15 cellular contexts compared by ENCODE assay signal in genomic region chr1:25428475-25429166, GRCh38. TPM values are rescaled to one million over a fixed set of nuclear protein-coding genes. Genes with fewer than 3 reads are reported as not detected.
A peak's percentile ranks its signal among the peaks of the same experiment; 100 is the strongest.
DNase-seq lines count a peak whose midpoint lies in the region; ATAC-seq and TF ChIP-seq lines count a peak whose summit lies in the region.
"Had no signal": no experiment of that assay in that cellular context is flagged by ENCODE, and none has a peak within 500 bp of the region (broad histone marks: within the 10 kb centered on the region; RNA-seq: fewer than 3 reads in every experiment).

No MANE protein-coding gene starts in this region.

- no peak for ATAC-seq in activated naive CD8-positive, alpha-beta T cell treated with anti-CD3 and anti-CD28 coated beads, Interleukin-2, amount 10 ng/mL, durations not matched to agents 7 days and 5 days (ENCODE audit: low read depth)
- no peak for ATAC-seq in GM19023 (IDR thresholded peaks at IDR 0.05; ENCODE audit: unreplicated experiment)
- ATAC-seq: left colon had no signal

- no peak for DNase-seq in T-helper 2 cell treated with Interferon-gamma antibody and Interleukin-4, amounts not matched to agents 5 μg/mL and 100 μg/mL, for 36 hours (ENCODE audit: low spot score)
- DNase-seq in T-helper 2 cell (no peak), Karpas-422 (peak; percentile 26), neural crest cell (ENCODE audit: low read depth, low spot score) (no peak), GM13977 (ENCODE audit: low spot score) (no peak), NCI-H1436 (lab: John Stamatoyannopoulos, UW) (no peak)
- no peak for DNase-seq in activated naive CD8-positive, alpha-beta T cell treated with anti-CD3 and anti-CD28 coated beads, Interleukin-2, amount 10 ng/mL, durations not matched to agents 7 days and 5 days
- DNase-seq: 8988T; Calu3; left colon; NCI-H2171; SJCRH30; stimulated activated CD4-positive, alpha-beta T cell treated with anti-CD3 and anti-CD28 coated beads, Interleukin-2, amount 100 ng/mL, for 48 hours had no signal

- no peaks in the 10 kb centered on the region; the same call in 1 of the 2 replicates for H4K20me1 ChIP-seq in Karpas-422 (ENCODE audit: insufficient read depth, low read depth, low read length)

- no peaks in the 10 kb centered on the region for H3K9me3 Mint-ChIP-seq in T-helper 2 cell treated with Interferon-gamma antibody and Interleukin-4, amounts not matched to agents 5 μg/mL and 100 μg/mL, for 36 hours
- H3K9me3 Mint-ChIP-seq in activated naive CD8-positive, alpha-beta T cell treated with anti-CD3 and anti-CD28 coated beads, Interleukin-2, amount 10 ng/mL, durations not matched to agents 7 days and 5 days: no peaks in the 10 kb centered on the region
- H3K9me3 Mint-ChIP-seq in neural crest cell: no peaks in the 10 kb centered on the region

- no peaks in the 10 kb centered on the region for H3K9me2 ChIP-seq in Karpas-422 (replicated peaks; ENCODE audit: insufficient read depth, low read length)

- peaks cover 23% of the 10 kb centered on the region for H3K79me2 ChIP-seq in Karpas-422 (ENCODE audit: low read length)

- no peak overlapping the region for H3K9ac ChIP-seq in Karpas-422 (ENCODE audit: low read length)

- peaks cover 27% of the 10 kb centered on the region for H3K4me1 Mint-ChIP-seq in T-helper 2 cell treated with Interferon-gamma antibody and Interleukin-4, amounts not matched to agents 5 μg/mL and 100 μg/mL, for 36 hours (ENCODE audit: low read depth)
- H3K4me1 Mint-ChIP-seq in activated naive CD8-positive, alpha-beta T cell treated with anti-CD3 and anti-CD28 coated beads, Interleukin-2, amount 10 ng/mL, durations not matched to agents 7 days and 5 days: peaks cover 25% of the 10 kb centered on the region
- peaks cover 33% of the 10 kb centered on the region for H3K4me1 Mint-ChIP-seq in neural crest cell

- no peak overlapping the region for H3K27ac Mint-ChIP-seq in T-helper 2 cell treated with Interferon-gamma antibody and Interleukin-4, amounts not matched to agents 5 μg/mL and 100 μg/mL, for 36 hours
- peak overlapping the region; percentile 65 for H3K27ac Mint-ChIP-seq in activated naive CD8-positive, alpha-beta T cell treated with anti-CD3 and anti-CD28 coated beads, Interleukin-2, amount 10 ng/mL, durations not matched to agents 7 days and 5 days
- H3K27ac Mint-ChIP-seq in neural crest cell (ENCODE audit: unreplicated experiment): no peak overlapping the region

- peaks cover 8% of the 10 kb centered on the region for H3K36me3 Mint-ChIP-seq in T-helper 2 cell treated with Interferon-gamma antibody and Interleukin-4, amounts not matched to agents 5 μg/mL and 100 μg/mL, for 36 hours (ENCODE audit: low read depth)
- peaks cover 3% of the 10 kb centered on the region for H3K36me3 Mint-ChIP-seq in activated naive CD8-positive, alpha-beta T cell treated with anti-CD3 and anti-CD28 coated beads, Interleukin-2, amount 10 ng/mL, durations not matched to agents 7 days and 5 days
- no peaks in the 10 kb centered on the region for H3K36me3 Mint-ChIP-seq in neural crest cell (ENCODE audit: low read depth)

- in situ Hi-C loops in GM13977 (cut with MboI; ENCODE audit: low pct_unique_long_range_greater_than_20kb, low sequenced_read_pairs, unreplicated experiment): no loop called here

- H3K27me3 ChIP-seq in Karpas-422 (ENCODE audit: low read length): no peaks in the 10 kb centered on the region
- H3K27me3 ChIP-seq: right atrium auricular region, SJCRH30 had no signal

- no peak overlapping the region for H3K27ac ChIP-seq in Karpas-422 (ENCODE audit: low read length)
- H3K27ac ChIP-seq: right atrium auricular region, SJCRH30 had no signal

- H3K4me2 ChIP-seq in Karpas-422 (ENCODE audit: low read depth, low read length, poor library complexity, severe bottlenecking): peak overlapping the region; percentile 88

- H2AFZ ChIP-seq in Karpas-422 (ENCODE audit: low read length): no peak overlapping the region

- H3K36me3 ChIP-seq in Karpas-422 (ENCODE audit: insufficient read depth, low read length): peaks cover 7% of the 10 kb centered on the region; the same call in 1 of the 2 replicates
- H3K36me3 ChIP-seq: right atrium auricular region, SJCRH30 had no signal

- H3K4me3 Mint-ChIP-seq in T-helper 2 cell treated with Interferon-gamma antibody and Interleukin-4, amounts not matched to agents 5 μg/mL and 100 μg/mL, for 36 hours: peak overlapping the region; percentile 41
- peak overlapping the region; percentile 53 for H3K4me3 Mint-ChIP-seq in activated naive CD8-positive, alpha-beta T cell treated with anti-CD3 and anti-CD28 coated beads, Interleukin-2, amount 10 ng/mL, durations not matched to agents 7 days and 5 days
- peak overlapping the region; percentile 78 for H3K4me3 Mint-ChIP-seq in neural crest cell

- no peaks in the 10 kb centered on the region for H3K27me3 Mint-ChIP-seq in T-helper 2 cell treated with Interferon-gamma antibody and Interleukin-4, amounts not matched to agents 5 μg/mL and 100 μg/mL, for 36 hours (ENCODE audit: low read depth)
- peaks cover 3% of the 10 kb centered on the region for H3K27me3 Mint-ChIP-seq in activated naive CD8-positive, alpha-beta T cell treated with anti-CD3 and anti-CD28 coated beads, Interleukin-2, amount 10 ng/mL, durations not matched to agents 7 days and 5 days
- peaks cover 7% of the 10 kb centered on the region for H3K27me3 Mint-ChIP-seq in neural crest cell (ENCODE audit: low read depth)

- no peaks in the 10 kb centered on the region for H3K9me3 ChIP-seq in Karpas-422 (ENCODE audit: low read length)
- H3K9me3 ChIP-seq: right atrium auricular region, SJCRH30 had no signal

- TF ChIP-seq CTCF in neural crest cell (conservative IDR thresholded peaks at IDR 0.05): no peak
- TF ChIP-seq CTCF in GM13977 (IDR thresholded peaks at IDR 0.05; ENCODE audit: extremely low read depth, insufficient read depth, missing control alignments): no peak

- H3K4me3 ChIP-seq in Karpas-422 (ENCODE audit: low read length): no peak overlapping the region

- H3K4me1 ChIP-seq in Karpas-422 (ENCODE audit: low read length): peaks cover 33% of the 10 kb centered on the region

- POLR2A ChIA-PET in activated naive CD8-positive, alpha-beta T cell treated with anti-CD3 and anti-CD28 coated beads, Interleukin-2, amount 10 ng/mL, durations not matched to agents 7 days and 5 days (lab: Charles Lee): interaction anchor here (0.5 kb wide), 1 partner anchor 1075 kb away, joined by 3 read pairs; no protein-coding TSS in a partner anchor

RNA-seq across cellular contexts. Expression of gene MACO1, which starts 2.1 kb away (rescaled TPM):
- 29.7 and 31.4 TPM in 2 replicates for total RNA-seq in Karpas-422 (2014; rRNA removed; shearing (Covaris generic); ENCODE audit: low replicate concordance)
- total RNA-seq in activated naive CD8-positive, alpha-beta T cell treated with anti-CD3 and anti-CD28 coated beads, Interleukin-2, amount 10 ng/mL, durations not matched to agents 7 days and 5 days: 10 to 100 TPM; 20.6 to 21.1 TPM
- 25.4 and 27.4 TPM in 2 replicates for total RNA-seq in neural crest cell

RNA-seq across cellular contexts. Expression of gene RHCE, which starts 8.0 kb away (rescaled TPM):
- total RNA-seq in Karpas-422 (2014; rRNA removed; shearing (Covaris generic); ENCODE audit: low replicate concordance): 3.1 TPM in 2 replicates
- under 1 TPM; 0.17 to 0.25 TPM for total RNA-seq in activated naive CD8-positive, alpha-beta T cell treated with anti-CD3 and anti-CD28 coated beads, Interleukin-2, amount 10 ng/mL, durations not matched to agents 7 days and 5 days
- total RNA-seq in neural crest cell: 0.82 TPM in 1 of 2 replicates, not detected in the other
- total RNA-seq: Calu3 had no signal
